ENCODE assay signal across 12 cellular contexts in the genomic region with DNA sequence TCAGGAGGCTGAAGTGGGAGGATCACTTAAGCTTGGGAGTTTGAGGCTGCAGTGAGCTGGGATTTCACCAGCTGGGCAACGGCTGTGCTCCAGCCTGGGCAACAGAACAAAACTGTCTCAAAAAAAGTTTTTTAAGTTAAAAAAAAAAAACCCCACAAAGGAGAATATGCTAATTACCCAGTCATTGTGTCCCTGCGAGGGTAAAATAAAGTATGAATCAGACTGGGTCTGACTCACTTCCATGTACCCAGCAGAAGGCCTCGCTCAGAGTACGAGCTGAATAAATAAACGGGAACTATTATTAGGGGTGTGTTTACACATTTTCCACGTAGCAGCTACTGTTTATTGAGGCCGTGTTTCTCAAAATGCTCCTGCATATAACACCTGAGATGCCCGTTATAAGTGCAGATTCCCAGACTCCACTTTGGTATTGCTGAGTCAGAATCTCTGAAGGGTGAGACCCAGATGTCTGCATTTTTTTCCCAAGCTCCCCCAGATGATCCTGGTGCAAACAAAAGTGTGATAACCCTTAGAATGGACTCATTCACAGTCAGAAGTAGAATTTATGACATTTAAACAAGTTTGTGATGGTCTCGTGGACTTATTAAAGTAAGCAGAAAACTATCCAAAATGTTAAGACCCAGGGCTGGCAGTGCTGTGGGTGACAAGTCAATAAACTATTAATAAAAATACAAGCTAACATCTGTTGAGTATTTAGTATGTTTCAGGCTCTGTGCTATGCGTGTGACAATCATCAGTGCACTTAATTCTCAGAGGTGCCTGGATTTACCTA. TPM values are rescaled to one million over a fixed set of nuclear protein-coding genes. Genes with fewer than 3 reads are reported as not detected.
DNase-seq lines count a peak whose midpoint lies in the region; ATAC-seq, FAIRE-seq and TF ChIP-seq lines count a peak whose summit lies in the region.
"Had no signal": no experiment of that assay in that cellular context is flagged by ENCODE, and none has a peak within 500 bp of the region (broad histone marks: within the 10 kb centered on the region; RNA-seq: fewer than 3 reads in every experiment).

No MANE protein-coding gene starts in this region.

- no peak overlapping the region for H3K4ac ChIP-seq in trophoblast cell (ENCODE audit: low read depth, low read length)

- peak; percentile 16 for DNase-seq in ACHN
- peak; percentile 13 for DNase-seq in GM04503 (ENCODE audit: low read depth)
- DNase-seq in foreskin melanocyte: peak; percentile 11
- no peak for DNase-seq in left cardiac atrium
- DNase-seq in GM12891 (ENCODE audit: insufficient read length, low spot score): no peak
- DNase-seq in dedifferentiated amniotic fluid mesenchymal stem cell (ENCODE audit: extremely low spot score): no peak
- DNase-seq in trophoblast cell: no peak
- DNase-seq: immature natural killer cell, NCI-H446 had no signal

- no peaks in the 10 kb centered on the region for H3K79me2 ChIP-seq in trophoblast cell (ENCODE audit: control insufficient read depth, insufficient read depth, low read length, poor library complexity)
- H3K79me2 ChIP-seq: parathyroid adenoma had no signal

- in situ Hi-C loops in ACHN (cut with HindIII; ENCODE audit: low pct_ligation_motif_present, low pct_unique_long_range_greater_than_20kb, low sequenced_read_pairs): no loop called here

- H2BK120ac ChIP-seq in trophoblast cell (ENCODE audit: insufficient read depth, low read length, poor library complexity): no peak overlapping the region

- no peak for FAIRE-seq in GM12891 (lab: Jason Lieb, UNC)
- FAIRE-seq: TTC549 had no signal

- no peaks in the 10 kb centered on the region for H3K27me3 ChIP-seq in trophoblast cell (ENCODE audit: insufficient read depth, low read length)

- no peak overlapping the region for H3K4me2 ChIP-seq in trophoblast cell (ENCODE audit: low read length)

- no peak overlapping the region for H2AFZ ChIP-seq in trophoblast cell (ENCODE audit: insufficient read depth, low read length, poor library complexity)
- H2AFZ ChIP-seq: parathyroid adenoma had no signal

- no peak overlapping the region for H2BK12ac ChIP-seq in trophoblast cell (ENCODE audit: low read length)

- H3K14ac ChIP-seq in trophoblast cell (ENCODE audit: low read length): no peak overlapping the region

- intact Hi-C loops in left cardiac atrium (cut with DNase I): no loop called here

- TF ChIP-seq POLR2A in GM12891 (IDR thresholded peaks at IDR 0.05; ENCODE audit: low read depth, low read length): no peak

- H3K36me3 ChIP-seq in trophoblast cell (ENCODE audit: control insufficient read depth in 1 of 2, insufficient read depth in 2 of 2, low read length in 2 of 2): peaks cover 0 to 1% of the 10 kb centered on the region in 2 experiments

- no peak overlapping the region for H3K18ac ChIP-seq in trophoblast cell (ENCODE audit: low read length)

- no CpG with 5 or more reads among the region's 10 CpGs for WGBS in trophoblast cell (ENCODE audit: extremely low coverage, insufficient coverage, insufficient read length)

- H3K4me1 ChIP-seq in trophoblast cell (ENCODE audit: control insufficient read depth in 1 of 2, insufficient read depth in 2 of 2, low read length in 2 of 2): no peaks in the 10 kb centered on the region
- H3K4me1 ChIP-seq: parathyroid adenoma had no signal

- ATAC-seq in SK-N-SH treated with all-trans-retinoic acid at 6 μM for 48 hours (peak; percentile 79), left cardiac atrium (no peak)

- no peak overlapping the region for H3K4me3 ChIP-seq in trophoblast cell (ENCODE audit: low read depth, low read length)

- no peaks in the 10 kb centered on the region for H3K79me1 ChIP-seq in trophoblast cell (ENCODE audit: low read length)

- H4K91ac ChIP-seq in trophoblast cell (ENCODE audit: low read depth, low read length): no peak overlapping the region

- no peak overlapping the region for H4K12ac ChIP-seq in trophoblast cell (ENCODE audit: low read depth, low read length)

- no peak overlapping the region for H4K8ac ChIP-seq in trophoblast cell (ENCODE audit: low read depth, low read length)

- H2AK5ac ChIP-seq in trophoblast cell (ENCODE audit: low read length): no peak overlapping the region

- no peak overlapping the region for H3K27ac ChIP-seq in trophoblast cell (ENCODE audit: low read depth, low read length)
- H3K27ac ChIP-seq: parathyroid adenoma had no signal

- peaks cover 2% of the 10 kb centered on the region for H3K9me3 ChIP-seq in trophoblast cell (ENCODE audit: insufficient read depth, low read depth, low read length)

- no peak overlapping the region for H2BK5ac ChIP-seq in trophoblast cell (ENCODE audit: low read depth, low read length, poor library complexity)

- no peak overlapping the region for H3K9ac ChIP-seq in trophoblast cell (ENCODE audit: low read length)
- H3K9ac ChIP-seq: parathyroid adenoma had no signal

- no peak overlapping the region for H3K23ac ChIP-seq in trophoblast cell (ENCODE audit: low read length)

TF ChIP-seq in SK-N-SH treated with all-trans-retinoic acid at 6 μM for 48 hours, 23 proteins besides CTCF, POLR2A, EP300 and RAD21 (continues in another document):
- TF ChIP-seq TCF4 (CRISPR knock-in tag; IDR thresholded peaks at IDR 0.05; ENCODE audit: borderline replicate concordance) (no peak), ZC3H10 (CRISPR knock-in tag; IDR thresholded peaks at IDR 0.05) (no peak), ZFP3 (CRISPR knock-in tag; IDR thresholded peaks at IDR 0.05) (no peak), TOX (CRISPR knock-in tag; IDR thresholded peaks at IDR 0.05; ENCODE audit: borderline replicate concordance) (no peak), ISL1 (CRISPR knock-in tag; IDR thresholded peaks at IDR 0.05) (no peak), ARNTL (CRISPR knock-in tag; IDR thresholded peaks at IDR 0.05; ENCODE audit: borderline replicate concordance, low read depth) (no peak)
- TF ChIP-seq, protein P1, sequence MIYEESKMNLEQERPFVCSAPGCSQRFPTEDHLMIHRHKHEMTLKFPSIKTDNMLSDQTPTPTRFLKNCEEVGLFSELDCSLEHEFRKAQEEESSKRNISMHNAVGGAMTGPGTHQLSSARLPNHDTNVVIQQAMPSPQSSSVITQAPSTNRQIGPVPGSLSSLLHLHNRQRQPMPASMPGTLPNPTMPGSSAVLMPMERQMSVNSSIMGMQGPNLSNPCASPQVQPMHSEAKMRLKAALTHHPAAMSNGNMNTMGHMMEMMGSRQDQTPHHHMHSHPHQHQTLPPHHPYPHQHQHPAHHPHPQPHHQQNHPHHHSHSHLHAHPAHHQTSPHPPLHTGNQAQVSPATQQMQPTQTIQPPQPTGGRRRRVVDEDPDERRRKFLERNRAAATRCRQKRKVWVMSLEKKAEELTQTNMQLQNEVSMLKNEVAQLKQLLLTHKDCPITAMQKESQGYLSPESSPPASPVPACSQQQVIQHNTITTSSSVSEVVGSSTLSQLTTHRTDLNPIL (CRISPR knock-in tag; IDR thresholded peaks at IDR 0.05; ENCODE audit: low read depth): no peak
- TF ChIP-seq, protein P2, sequence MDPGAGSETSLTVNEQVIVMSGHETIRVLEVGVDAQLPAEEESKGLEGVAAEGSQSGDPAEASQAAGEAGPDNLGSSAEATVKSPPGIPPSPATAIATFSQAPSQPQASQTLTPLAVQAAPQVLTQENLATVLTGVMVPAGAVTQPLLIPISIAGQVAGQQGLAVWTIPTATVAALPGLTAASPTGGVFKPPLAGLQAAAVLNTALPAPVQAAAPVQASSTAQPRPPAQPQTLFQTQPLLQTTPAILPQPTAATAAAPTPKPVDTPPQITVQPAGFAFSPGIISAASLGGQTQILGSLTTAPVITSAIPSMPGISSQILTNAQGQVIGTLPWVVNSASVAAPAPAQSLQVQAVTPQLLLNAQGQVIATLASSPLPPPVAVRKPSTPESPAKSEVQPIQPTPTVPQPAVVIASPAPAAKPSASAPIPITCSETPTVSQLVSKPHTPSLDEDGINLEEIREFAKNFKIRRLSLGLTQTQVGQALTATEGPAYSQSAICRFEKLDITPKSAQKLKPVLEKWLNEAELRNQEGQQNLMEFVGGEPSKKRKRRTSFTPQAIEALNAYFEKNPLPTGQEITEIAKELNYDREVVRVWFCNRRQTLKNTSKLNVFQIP (CRISPR knock-in tag; IDR thresholded peaks at IDR 0.05; ENCODE audit: borderline replicate concordance, low read depth): no peak

TF ChIP-seq in GM12891, 5 proteins besides CTCF, POLR2A, EP300 and RAD21:
- TF ChIP-seq SPI1 (IDR thresholded peaks at IDR 0.05; ENCODE audit: low read depth, low read length) (no peak), POU2F2 (IDR thresholded peaks at IDR 0.05; ENCODE audit: low read depth, low read length) (no peak), TAF1 (IDR thresholded peaks at IDR 0.05; ENCODE audit: low read depth, low read length) (no peak), POLR2AphosphoS5 (IDR thresholded peaks at IDR 0.05; ENCODE audit: low read depth, low read length) (no peak), PAX5 (IDR thresholded peaks at IDR 0.05; ENCODE audit: insufficient read depth, low read length, severe bottlenecking) (no peak)

RNA-seq across cellular contexts. Expression of a gene that starts 28.2 kb away (rescaled TPM):
- 1 to 10 TPM; 2.7 to 4.0 TPM for total RNA-seq in left cardiac atrium
- 2.3 TPM for polyA plus RNA-seq in GM12891 (2012; ENCODE audit: low read depth, missing spikeins)
- polyA plus RNA-seq in trophoblast cell (2013): 22.5 and 22.6 TPM in 2 replicates
- polyA plus RNA-seq: immature natural killer cell had no signal

Comparison
In these comparisons a context has a peak if more than half of its experiments do, and no peak if none do; other contexts are left out.
1. DNase-seq: peak in ACHN (single experiment), GM04503 (single experiment) and foreskin melanocyte (single experiment); none in left cardiac atrium (single experiment), GM12891 (single experiment), dedifferentiated amniotic fluid mesenchymal stem cell (single experiment) and trophoblast cell (0 of 2).